15 cellular contexts compared by ENCODE assay signal in the genomic region with DNA sequence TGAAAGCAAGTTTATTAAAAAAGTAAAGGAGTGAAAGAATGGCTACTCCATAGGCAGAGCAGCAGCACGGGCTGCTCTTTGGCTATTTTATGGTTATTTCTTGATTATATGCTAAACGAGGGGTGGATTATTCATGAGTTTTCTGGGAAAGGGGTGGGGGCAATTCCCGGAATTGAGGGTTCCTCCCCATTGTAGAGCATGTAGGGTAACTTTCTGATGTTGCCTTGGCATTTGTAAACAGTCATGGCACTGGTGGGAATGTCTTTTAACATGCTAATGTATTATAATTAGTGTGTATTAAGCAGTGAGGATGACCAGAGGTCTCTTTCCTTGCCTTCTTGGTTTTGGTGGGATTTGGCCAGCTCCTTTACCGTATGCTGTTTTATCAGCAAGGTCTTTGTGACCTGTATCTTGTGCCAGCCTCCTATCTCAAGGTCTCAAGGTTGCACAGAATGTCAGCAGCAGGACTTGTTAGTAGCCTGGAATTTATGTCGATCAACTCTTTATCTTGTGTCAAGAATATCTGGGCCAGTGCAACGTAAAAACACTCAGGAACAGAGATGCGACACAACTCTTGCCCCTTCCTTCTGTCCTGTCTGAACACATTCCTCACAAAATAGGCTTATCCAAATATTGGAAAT.
DNase-seq lines count a peak whose midpoint lies in the region; ATAC-seq, FAIRE-seq and TF ChIP-seq lines count a peak whose summit lies in the region.
"Had no signal": no experiment of that assay in that cellular context is flagged by ENCODE, and none has a peak within 500 bp of the region (broad histone marks: within the 10 kb centered on the region; RNA-seq: fewer than 3 reads in every experiment).

No MANE protein-coding gene starts in this region.

- H3K79me2 ChIP-seq in K562 (ENCODE audit: control insufficient read depth, insufficient read depth, low read length): no peaks in the 10 kb centered on the region

- H3K4me3 ChIP-seq in left ventricle myocardium inferior (no peak overlapping the region), K562 (no peak overlapping the region), small intestine (ENCODE audit: low read depth in 1 of 2, low read length in 2 of 2) (no peak overlapping the region), lower leg skin (ENCODE audit: low read depth, poor library complexity, severe bottlenecking) (no peak overlapping the region)
- H3K4me3 ChIP-seq: BLaER1 treated with 17β-estradiol and CSF1 and Interleukin-3, amounts not matched to agents 10 nM and 100 nM; PC-9 had no signal

- H3K27me3 ChIP-seq in left ventricle myocardium inferior (ENCODE audit: low read depth): no peaks in the 10 kb centered on the region
- H3K27me3 ChIP-seq in K562 (ENCODE audit: control insufficient read depth in 2 of 2, insufficient read depth in 2 of 2, low read length in 2 of 2): no peaks in the 10 kb centered on the region
- H3K27me3 ChIP-seq in layer of hippocampus (ENCODE audit: control insufficient read depth, insufficient read depth, low read length): no peaks in the 10 kb centered on the region
- no peaks in the 10 kb centered on the region for H3K27me3 ChIP-seq in small intestine (ENCODE audit: control insufficient read depth in 2 of 2, insufficient read depth in 2 of 2, low read length in 2 of 2)
- H3K27me3 ChIP-seq: BLaER1 treated with 17β-estradiol and CSF1 and Interleukin-3, amounts not matched to agents 10 nM and 100 nM had no signal

- in situ Hi-C loops in K562 (cut with MboI): no loop called here

- no peak for TF ChIP-seq RAD21 in K562 (CRISPR knock-in tag; conservative IDR thresholded peaks at IDR 0.05 in 1 of 2, IDR thresholded peaks at IDR 0.05 in 1 of 2)

- no peaks in the 10 kb centered on the region for H3K9me1 ChIP-seq in K562 (ENCODE audit: control insufficient read depth, insufficient read depth, low read length)

- DNase-seq in left ventricle myocardium inferior: no peak
- DNase-seq in left cardiac atrium: no peak
- peak in 1 of 4 experiments; percentile 54 for DNase-seq in K562 (ENCODE audit: extremely low read depth in 1 of 4, low spot score in 3 of 4)
- DNase-seq in small intestine: no peak
- DNase-seq in D721Med (ENCODE audit: insufficient read length, low spot score): no peak
- no peak for DNase-seq in lower leg skin (ENCODE audit: low spot score in 2 of 2)
- DNase-seq: DMS 273 treated with DMSO at 0.1 percent for 48 hours, NCI-H1694 treated with DMSO at 0.1 percent for 48 hours, PC-9 had no signal

- H3K36me3 ChIP-seq in left ventricle myocardium inferior (no peaks in the 10 kb centered on the region), K562 (ENCODE audit: control insufficient read depth, insufficient read depth, low read length) (no peaks in the 10 kb centered on the region), small intestine (ENCODE audit: control insufficient read depth in 2 of 2, insufficient read depth in 2 of 2, low read length in 2 of 2) (no peaks in the 10 kb centered on the region)
- H3K36me3 ChIP-seq: BLaER1 treated with 17β-estradiol and CSF1 and Interleukin-3, amounts not matched to agents 10 nM and 100 nM had no signal

- no peak for TF ChIP-seq CTCF in left ventricle myocardium inferior (IDR thresholded peaks at IDR 0.05; ENCODE audit: borderline replicate concordance)
- no peak for TF ChIP-seq CTCF in K562 (IDR thresholded peaks at IDR 0.05 in 2 of 3, conservative IDR thresholded peaks at IDR 0.05 in 1 of 3; ENCODE audit: insufficient read depth in 2 of 3, low read depth in 1 of 3, low read length in 3 of 3)
- TF ChIP-seq CTCF in D721Med (IDR thresholded peaks at IDR 0.05; ENCODE audit: insufficient read depth, missing control alignments): no peak
- TF ChIP-seq CTCF in lower leg skin (IDR thresholded peaks at IDR 0.05): no peak

- no peak for TF ChIP-seq EP300 in K562 (IDR thresholded peaks at IDR 0.05; ENCODE audit: low read length)

- ATAC-seq in left cardiac atrium (no peak), K562 (peak; percentile 45), HG03025 (IDR thresholded peaks at IDR 0.05; ENCODE audit: low FRiP score, unreplicated experiment) (no peak)
- ATAC-seq: HCT116 had no signal

- peak overlapping the region; percentile 39 for H3K27ac ChIP-seq in left ventricle myocardium inferior (replicated peaks)
- H3K27ac ChIP-seq in K562 (ENCODE audit: extremely low read depth, low read depth, low read length): peak overlapping the region; percentile 73
- H3K27ac ChIP-seq in layer of hippocampus (ENCODE audit: low read depth, low read length): peak overlapping the region; percentile 43
- H3K27ac ChIP-seq in small intestine (ENCODE audit: low read depth in 1 of 2, low read length in 1 of 2): no peak overlapping the region
- H3K27ac ChIP-seq: BLaER1 treated with 17β-estradiol and CSF1 and Interleukin-3, amounts not matched to agents 10 nM and 100 nM; HL-60; KMS-11; PC-9 had no signal

- H2AFZ ChIP-seq in K562 (ENCODE audit: low read depth, low read length): peak overlapping the region; percentile 58
- H2AFZ ChIP-seq: PC-9 had no signal

- WGBS in K562 (ENCODE audit: insufficient coverage, low coverage, missing lambda C conversion rate): 0% methylated on average over 7 of the region's 7 CpGs
- 52 to 73% (median 62%) methylated on average over 7 of the region's 7 CpGs for WGBS in small intestine, 3 donors
- 80 to 81% methylated on average over 7 of the region's 7 CpGs for WGBS in lower leg skin, 2 donors

- no peaks in the 10 kb centered on the region for H3K9me3 ChIP-seq in left ventricle myocardium inferior (replicated peaks)
- no peaks in the 10 kb centered on the region for H3K9me3 ChIP-seq in K562 (replicated peaks; ENCODE audit: control insufficient read depth, insufficient read depth, low read depth, low read length)
- peaks cover 1% of the 10 kb centered on the region for H3K9me3 ChIP-seq in small intestine (ENCODE audit: control insufficient read depth, low read depth)
- H3K9me3 ChIP-seq: BLaER1 treated with 17β-estradiol and CSF1 and Interleukin-3, amounts not matched to agents 10 nM and 100 nM had no signal

- H3K4me1 ChIP-seq in left ventricle myocardium inferior (peaks cover 16% of the 10 kb centered on the region), K562 (replicated peaks in 1 of 2; ENCODE audit: control insufficient read depth in 2 of 2, insufficient read depth in 2 of 2, low read length in 2 of 2) (peaks cover 0 to 7% of the 10 kb centered on the region in 2 experiments; a peak in 2 of 5 replicates), small intestine (ENCODE audit: control insufficient read depth in 2 of 2, insufficient read depth in 1 of 2, low read depth in 1 of 2, low read length in 1 of 2) (no peaks in the 10 kb centered on the region)
- H3K4me1 ChIP-seq: BLaER1 treated with 17β-estradiol and CSF1 and Interleukin-3, amounts not matched to agents 10 nM and 100 nM had no signal

- peak; percentile 35 for FAIRE-seq in K562 (lab: Jason Lieb, UNC)
- no peak for FAIRE-seq in small intestine (lab: Jason Lieb, UNC)
- no peak for FAIRE-seq in D721Med (lab: Jason Lieb, UNC)

- peak overlapping the region in 1 of 2 experiments; percentile 55; a peak in 2 of 4 replicates for H3K9ac ChIP-seq in K562 (ENCODE audit: insufficient read depth in 1 of 2, low read depth in 2 of 2, low read length in 2 of 2)
- H3K9ac ChIP-seq: BLaER1 treated with 17β-estradiol and CSF1 and Interleukin-3, amounts not matched to agents 10 nM and 100 nM; KMS-11 had no signal

- CTCF ChIA-PET in K562 (lab: Yijun Ruan, JAX; ENCODE audit: low intra/inter-chr PET ratio): no interaction called here

- intact Hi-C loops in left ventricle myocardium inferior (cut with micrococcal nuclease): no loop called here
- intact Hi-C loops in left cardiac atrium (cut with DNase I): no loop called here
- intact Hi-C loops in K562 (cut with micrococcal nuclease): loop anchor here (2.0 to 5.0 kb wide), 2 partner anchors 71 to 581 kb away; no protein-coding TSS in a partner anchor
- intact Hi-C loops in lower leg skin (cut with DNase I; ENCODE audit: low total_unique reads): no loop called here

- peak overlapping the region; percentile 43 for H3K4me2 ChIP-seq in K562 (ENCODE audit: insufficient read depth, low read length)
- H3K4me2 ChIP-seq: BLaER1 treated with 17β-estradiol and CSF1 and Interleukin-3, amounts not matched to agents 10 nM and 100 nM; KMS-11; PC-9 had no signal

- POLR2A ChIA-PET in K562 (lab: Yijun Ruan, JAX): interaction anchor here (0.9 kb wide), 1 partner anchor 9 kb away, joined by 3 read pairs; no protein-coding TSS in a partner anchor

- no TSS peak for BruUV-seq in K562 (replicated peaks; lab: Mats Ljungman, UMichigan)

- TF ChIP-seq POLR2A in K562 (conservative IDR thresholded peaks at IDR 0.05) (no peak), lower leg skin (IDR thresholded peaks at IDR 0.05) (no peak)

- H4K20me1 ChIP-seq in K562 (replicated peaks; ENCODE audit: control insufficient read depth, insufficient read depth, low read length): no peaks in the 10 kb centered on the region
- H4K20me1 ChIP-seq: BLaER1 treated with 17β-estradiol and CSF1 and Interleukin-3, amounts not matched to agents 10 nM and 100 nM had no signal

TF ChIP-seq in K562, 482 proteins besides CTCF, POLR2A, EP300 and RAD21:
- TF ChIP-seq RFX1 (IDR thresholded peaks at IDR 0.05) (peak; percentile 63), STAT5A (IDR thresholded peaks at IDR 0.05; ENCODE audit: borderline replicate concordance, low read length) (peak; percentile 49), GABPB1 (CRISPR knock-in tag; IDR thresholded peaks at IDR 0.05) (no peak)

Comparison
In these comparisons a context has a peak if more than half of its experiments do, and no peak if none do; other contexts are left out.
1. H3K27ac ChIP-seq: peak in left ventricle myocardium inferior (single experiment), K562 (single experiment) and layer of hippocampus (single experiment); none in small intestine (0 of 2).